ENCODE assay signal across 19 cellular contexts in genomic region chr2:137944714-137945113, GRCh38. TPM values are rescaled to one million over a fixed set of nuclear protein-coding genes. Genes with fewer than 3 reads are reported as not detected.
DNase-seq lines count a peak whose midpoint lies in the region; ATAC-seq, FAIRE-seq and TF ChIP-seq lines count a peak whose summit lies in the region.
"Had no signal": no experiment of that assay in that cellular context is flagged by ENCODE, and none has a peak within 500 bp of the region (broad histone marks: within the 10 kb centered on the region; RNA-seq: fewer than 3 reads in every experiment).

No MANE protein-coding gene starts in this region.

- H3K36me3 ChIP-seq in mesenchymal stem cell (ENCODE audit: control insufficient read depth in 1 of 2, insufficient read depth in 2 of 2, low read depth in 1 of 2, low read length in 2 of 2) (no peaks in the 10 kb centered on the region), trophoblast cell (ENCODE audit: control insufficient read depth in 1 of 2, insufficient read depth in 2 of 2, low read length in 2 of 2) (no peaks in the 10 kb centered on the region), psoas muscle (ENCODE audit: insufficient read depth in 1 of 2, low read depth in 1 of 2) (no peaks in the 10 kb centered on the region)

- H2BK5ac ChIP-seq in mesenchymal stem cell (ENCODE audit: low read depth, low read length, poor library complexity, severe bottlenecking) (no peak overlapping the region), trophoblast cell (ENCODE audit: low read depth, low read length, poor library complexity) (peak overlapping the region; percentile 96)

- no peaks in the 10 kb centered on the region for H3K9me3 ChIP-seq in mesenchymal stem cell (ENCODE audit: control insufficient read depth, low read length)
- H3K9me3 ChIP-seq in trophoblast cell (ENCODE audit: insufficient read depth, low read depth, low read length): no peaks in the 10 kb centered on the region
- H3K9me3 ChIP-seq in psoas muscle: no peaks in the 10 kb centered on the region

- intact Hi-C loops in psoas muscle (cut with DNase I): loop anchor here in 1 of 2 donors (5.0 to 10.0 kb wide), 3 partner anchors 150 to 840 kb away; partner anchors contain the start of gene NXPH2

- H4K8ac ChIP-seq in mesenchymal stem cell (ENCODE audit: low read length) (no peak overlapping the region), trophoblast cell (ENCODE audit: low read depth, low read length) (no peak overlapping the region)

- no peak overlapping the region for H4K91ac ChIP-seq in mesenchymal stem cell (ENCODE audit: low read length)
- peak overlapping the region; percentile 96 for H4K91ac ChIP-seq in trophoblast cell (ENCODE audit: low read depth, low read length)

- H3K27ac ChIP-seq in mesenchymal stem cell (ENCODE audit: low read length, poor library complexity, severe bottlenecking) (no peak overlapping the region), trophoblast cell (ENCODE audit: low read depth, low read length) (peak overlapping the region; percentile 80), psoas muscle (no peak overlapping the region)
- H3K27ac ChIP-seq: C4-2B had no signal

- no peak overlapping the region for H4K12ac ChIP-seq in trophoblast cell (ENCODE audit: low read depth, low read length)

- H2AK5ac ChIP-seq in mesenchymal stem cell (ENCODE audit: low read length, severe bottlenecking): no peak overlapping the region
- H2AK5ac ChIP-seq in trophoblast cell (ENCODE audit: low read length): peak overlapping the region; percentile 50

- H3K27me3 ChIP-seq in mesenchymal stem cell (ENCODE audit: control insufficient read depth in 1 of 2, insufficient read depth in 1 of 2, low read length in 2 of 2): no peaks in the 10 kb centered on the region
- H3K27me3 ChIP-seq in trophoblast cell (ENCODE audit: insufficient read depth, low read length): no peaks in the 10 kb centered on the region
- no peaks in the 10 kb centered on the region for H3K27me3 ChIP-seq in psoas muscle (ENCODE audit: insufficient read depth in 3 of 3, low read length in 2 of 3)

- H3K4ac ChIP-seq in mesenchymal stem cell (ENCODE audit: low read depth in 1 of 2, low read length in 2 of 2) (peak overlapping the region in 1 of 2 experiments; percentile 41), trophoblast cell (ENCODE audit: low read depth, low read length) (no peak overlapping the region)

- DNase-seq in D721Med (ENCODE audit: insufficient read length, low spot score) (no peak), NCI-H82 treated with DMSO at 0.1 percent for 48 hours (lab: John Stamatoyannopoulos, UW; ENCODE audit: unreplicated experiment) (peak; percentile 95), mesenchymal stem cell (no peak), trophoblast cell (no peak), mucosa of gallbladder (ENCODE audit: low spot score) (no peak), psoas muscle (no peak)
- DNase-seq: AML-193; CD4-positive, alpha-beta T cell; DMS79 treated with DMSO at 0.1 percent for 48 hours; GF-D8; GOT3; H7; HFFc6 had no signal

- no peak for TF ChIP-seq CTCF in D721Med (IDR thresholded peaks at IDR 0.05; ENCODE audit: insufficient read depth, missing control alignments)
- no peak for TF ChIP-seq CTCF in psoas muscle (IDR thresholded peaks at IDR 0.05)

- H3K4me2 ChIP-seq in mesenchymal stem cell (ENCODE audit: low read length, poor library complexity, severe bottlenecking): no peak overlapping the region
- H3K4me2 ChIP-seq in trophoblast cell (ENCODE audit: low read length): no peak overlapping the region

- no peak overlapping the region for H3K18ac ChIP-seq in mesenchymal stem cell (ENCODE audit: low read depth in 1 of 2, low read length in 2 of 2)
- peak overlapping the region; percentile 62 for H3K18ac ChIP-seq in trophoblast cell (ENCODE audit: low read length)

- H2BK15ac ChIP-seq in mesenchymal stem cell (ENCODE audit: low read depth, poor library complexity, severe bottlenecking): no peak overlapping the region

- H3K23ac ChIP-seq in mesenchymal stem cell (ENCODE audit: low read length in 2 of 2) (no peak overlapping the region), trophoblast cell (ENCODE audit: low read length) (no peak overlapping the region)

- ATAC-seq in GM18909 (IDR thresholded peaks at IDR 0.05; ENCODE audit: poor library complexity, unreplicated experiment) (no peak), psoas muscle (no peak)
- ATAC-seq: HCT116 had no signal

- no peak overlapping the region for H3K14ac ChIP-seq in mesenchymal stem cell (ENCODE audit: low read length in 2 of 2)
- H3K14ac ChIP-seq in trophoblast cell (ENCODE audit: low read length): peak overlapping the region; percentile 71

- WGBS in mesenchymal stem cell: 74% methylated on average over 5 of the region's 5 CpGs
- no CpG with 5 or more reads among the region's 5 CpGs for WGBS in trophoblast cell (ENCODE audit: extremely low coverage, insufficient coverage, insufficient read length)
- WGBS in psoas muscle, 3 donors: 74 to 96% (median 94%) methylated on average over 5 of the region's 5 CpGs

- peaks cover 6% of the 10 kb centered on the region for H3K4me1 ChIP-seq in mesenchymal stem cell (ENCODE audit: control insufficient read depth, insufficient read depth, low read depth, low read length)
- peaks cover 7% of the 10 kb centered on the region in 2 experiments for H3K4me1 ChIP-seq in trophoblast cell (ENCODE audit: control insufficient read depth in 1 of 2, insufficient read depth in 2 of 2, low read length in 2 of 2)
- H3K4me1 ChIP-seq in psoas muscle: no peaks in the 10 kb centered on the region

- H3K79me1 ChIP-seq in mesenchymal stem cell (replicated peaks; ENCODE audit: low read length, poor library complexity, severe bottlenecking) (no peaks in the 10 kb centered on the region), trophoblast cell (ENCODE audit: low read length) (peaks cover 52% of the 10 kb centered on the region)

- H2AFZ ChIP-seq in mesenchymal stem cell (ENCODE audit: low read depth, low read length) (peak overlapping the region; percentile 27), trophoblast cell (ENCODE audit: insufficient read depth, low read length, poor library complexity) (no peak overlapping the region)

- H2BK12ac ChIP-seq in mesenchymal stem cell (ENCODE audit: low read length in 2 of 2): no peak overlapping the region
- H2BK12ac ChIP-seq in trophoblast cell (ENCODE audit: low read length): peak overlapping the region; percentile 93

- no peak overlapping the region for H2BK120ac ChIP-seq in mesenchymal stem cell (ENCODE audit: low read depth, low read length)
- H2BK120ac ChIP-seq in trophoblast cell (ENCODE audit: insufficient read depth, low read length, poor library complexity): peak overlapping the region; percentile 90

- H3K4me3 ChIP-seq in mesenchymal stem cell (ENCODE audit: insufficient read depth in 1 of 2, low read depth in 1 of 2, low read length in 2 of 2): no peak overlapping the region
- H3K4me3 ChIP-seq in trophoblast cell (ENCODE audit: low read depth, low read length): no peak overlapping the region
- H3K4me3 ChIP-seq in psoas muscle: no peak overlapping the region

- H3K79me2 ChIP-seq in trophoblast cell (ENCODE audit: control insufficient read depth, insufficient read depth, low read length, poor library complexity): no peaks in the 10 kb centered on the region

- peak; percentile 35 for FAIRE-seq in D721Med (lab: Jason Lieb, UNC)
- FAIRE-seq: A204.1, HTR-8/SVneo had no signal

- H3K9ac ChIP-seq in mesenchymal stem cell (ENCODE audit: low read length): no peak overlapping the region
- H3K9ac ChIP-seq in trophoblast cell (ENCODE audit: low read length): no peak overlapping the region

RNA-seq across cellular contexts. Expression of gene HNMT, which starts 19.6 kb away (rescaled TPM):
- polyA plus RNA-seq in mesenchymal stem cell (2013, experiment 1 of 2): 69.7 TPM
- polyA plus RNA-seq in mesenchymal stem cell (2013, experiment 2 of 2): 69.8 TPM
- polyA plus RNA-seq in trophoblast cell (2013): 43.2 and 52.0 TPM in 2 replicates
- total RNA-seq in mucosa of gallbladder (92.7 TPM), psoas muscle (1 to 10 TPM; 3.5 to 7.3 (median 5.9) TPM)
- polyA plus RNA-seq in psoas muscle: 1 to 10 TPM; 3.8 to 5.2 (median 3.9) TPM
- polyA plus RNA-seq: IgD-negative memory B cell had no signal

Comparison
In these comparisons a context has a peak if more than half of its experiments do, and no peak if none do; other contexts are left out.
1. RNA of gene HNMT, which starts 19.6 kb away (total RNA-seq): 92.7 TPM in mucosa of gallbladder (single experiment); 3.5 to 7.3 TPM in psoas muscle; every median in the first group is over 10 times any median in the second.